ENCODE assay signal across 18 cellular contexts in genomic region chr7:134188311-134188710, GRCh38.
A peak's percentile ranks its signal among the peaks of the same experiment; 100 is the strongest.
DNase-seq lines count a peak whose midpoint lies in the region; ATAC-seq, FAIRE-seq and TF ChIP-seq lines count a peak whose summit lies in the region.
"Had no signal": no experiment of that assay in that cellular context is flagged by ENCODE, and none has a peak within 500 bp of the region (broad histone marks: within the 10 kb centered on the region; RNA-seq: fewer than 3 reads in every experiment).

No MANE protein-coding gene starts in this region.

- H2BK5ac ChIP-seq in H1 (ENCODE audit: low read depth, low read length): no peak overlapping the region

- H3K23me2 ChIP-seq in H1 (ENCODE audit: low read depth, low read length): no peaks in the 10 kb centered on the region

- CTCF ChIA-PET in RWPE1 (lab: Yijun Ruan, JAX) (interaction anchor here (0.6 kb wide), 1 partner anchor 119 kb away, joined by 3 read pairs; no protein-coding TSS in a partner anchor), H1 (lab: Charles Lee; ENCODE audit: partially characterized antibody) (interaction anchor here (0.5 kb wide), 1 partner anchor 140 kb away, joined by 3 read pairs; no protein-coding TSS in a partner anchor)

- no peak for TF ChIP-seq EP300 in H1 (IDR thresholded peaks at IDR 0.05; ENCODE audit: borderline replicate concordance in 1 of 2, low read depth in 2 of 2, low read length in 2 of 2)

- H2AK5ac ChIP-seq in H1 (ENCODE audit: low read depth, low read length): no peak overlapping the region

- no peak for TF ChIP-seq CTCF in RWPE1 (conservative IDR thresholded peaks at IDR 0.05; ENCODE audit: low read depth)
- no peak for TF ChIP-seq CTCF in H1 (IDR thresholded peaks at IDR 0.05; ENCODE audit: control extremely low read depth in 1 of 3, insufficient read depth in 1 of 3, low read depth in 1 of 3, low read length in 3 of 3)

- no peaks in the 10 kb centered on the region for H3K79me2 ChIP-seq in H1 (ENCODE audit: control insufficient read depth in 1 of 2, insufficient read depth in 2 of 2, low read length in 2 of 2)

- no peak overlapping the region for H4K8ac ChIP-seq in H1 (ENCODE audit: extremely low read depth, insufficient read depth, low read length)

- no peak overlapping the region for H3K18ac ChIP-seq in H1 (ENCODE audit: extremely low read depth, low read length)

- no peak overlapping the region for H2BK12ac ChIP-seq in H1 (ENCODE audit: low read depth, low read length)

- no peak overlapping the region for H3K4me2 ChIP-seq in H1 (ENCODE audit: insufficient read depth in 1 of 2, low read depth in 2 of 2, low read length in 2 of 2)

- DNase-seq in HT1080 (ENCODE audit: low read depth) (peak; percentile 33), RWPE1 (ENCODE audit: low spot score) (peak; percentile 10), H1 (ENCODE audit: low read depth in 1 of 2, low spot score in 2 of 2) (no peak), kidney tubule cell (ENCODE audit: low spot score) (peak; percentile 30), activated gamma-delta T cell (lab: John Stamatoyannopoulos, UW) (no peak), C1 segment of cervical spinal cord (lab: John Stamatoyannopoulos, UW) (no peak)
- DNase-seq: BE2C; CD8-positive, alpha-beta T cell; COR-L47; DMS153; DMS79 treated with DMSO at 0.1 percent for 48 hours; EL; H7 had no signal

- H3K4ac ChIP-seq in H1 (replicated peaks; ENCODE audit: insufficient read length, low read depth, low read length): no peak overlapping the region

- no peak overlapping the region for H3K4me3 ChIP-seq in H1 (ENCODE audit: extremely low read depth in 1 of 4, insufficient read depth in 2 of 4, low read depth in 3 of 4, low read length in 4 of 4)

- no peak overlapping the region for H2AFZ ChIP-seq in H1 (ENCODE audit: low read length)

- TF ChIP-seq RAD21 in H1 (IDR thresholded peaks at IDR 0.05 in 1 of 2, conservative IDR thresholded peaks at IDR 0.05 in 1 of 2; ENCODE audit: low read depth in 2 of 2, low read length in 2 of 2): no peak

- H3K4me1 ChIP-seq in H1 (replicated peaks in 1 of 4; ENCODE audit: control insufficient read depth in 3 of 4, insufficient read depth in 4 of 4, low read length in 3 of 4): peaks cover 0 to 9% (median 4%) of the 10 kb centered on the region in 4 experiments; a peak in 3 of 7 replicates

- 86% methylated on average over 4 of the region's 4 CpGs; no CpG with 5 or more reads in 1 of the 2 experiments for WGBS in H1 (ENCODE audit: extremely low coverage in 1 of 2, insufficient coverage in 1 of 2, insufficient read length in 1 of 2, insufficient replicate concordance in 2 of 2, low coverage in 1 of 2, low lambda C conversion rate in 2 of 2, missing lambda C conversion rate in 1 of 2), 2 experiments

- H4K20me1 ChIP-seq in H1 (replicated peaks in 1 of 2; ENCODE audit: control insufficient read depth in 1 of 2, insufficient read depth in 2 of 2, low read length in 2 of 2): no peaks in the 10 kb centered on the region

- POLR2A ChIA-PET in RWPE1 (lab: Yijun Ruan, JAX; ENCODE audit: low non-redundant PET): no interaction called here
- POLR2A ChIA-PET in H1 (lab: Charles Lee; ENCODE audit: partially characterized antibody): no interaction called here

- no peak for ATAC-seq in GM19455 (IDR thresholded peaks at IDR 0.05; ENCODE audit: unreplicated experiment)
- ATAC-seq: CD8-positive, alpha-beta T cell had no signal

- TF ChIP-seq POLR2A in H1 (IDR thresholded peaks at IDR 0.05; ENCODE audit: control extremely low read depth in 1 of 2, low read depth in 2 of 2, low read length in 2 of 2): no peak

- H4K91ac ChIP-seq in H1 (replicated peaks; ENCODE audit: insufficient read length, low read length): no peak overlapping the region

- no peaks in the 10 kb centered on the region for H3K27me3 ChIP-seq in H1 (replicated peaks in 1 of 4; ENCODE audit: control insufficient read depth in 3 of 4, extremely low read depth in 1 of 4, insufficient read depth in 3 of 4, low read length in 3 of 4)
- H3K27me3 ChIP-seq: BE2C had no signal

- H3K79me1 ChIP-seq in H1 (ENCODE audit: low read depth, low read length): no peaks in the 10 kb centered on the region

- no peak overlapping the region for H3K56ac ChIP-seq in H1 (replicated peaks; ENCODE audit: insufficient read length, low read depth, low read length)

- H3K27ac ChIP-seq in RWPE1 (no peak overlapping the region), H1 (ENCODE audit: low read depth, low read length) (no peak overlapping the region)

- H2BK120ac ChIP-seq in H1 (replicated peaks; ENCODE audit: low read depth, low read length): no peak overlapping the region

- peak; percentile 28 for FAIRE-seq in H1 (lab: Jason Lieb, UNC)
- FAIRE-seq: A204.1, D721Med, G401.6, GM12891 had no signal

- H2BK15ac ChIP-seq in H1 (ENCODE audit: low read length): no peak overlapping the region

- H3K14ac ChIP-seq in H1 (ENCODE audit: insufficient read length): no peak overlapping the region

- no peak overlapping the region for H4K5ac ChIP-seq in H1 (ENCODE audit: insufficient read length, low read depth, low read length)

- H3K9me3 ChIP-seq in H1 (ENCODE audit: insufficient read depth in 2 of 2, low read depth in 1 of 2, low read length in 1 of 2): no peaks in the 10 kb centered on the region
- H3K9me3 ChIP-seq: BE2C had no signal

- no peak overlapping the region for H2BK20ac ChIP-seq in H1 (ENCODE audit: low read length)

- H3K9ac ChIP-seq in H1 (replicated peaks in 1 of 4; ENCODE audit: extremely low read depth in 1 of 4, low read depth in 3 of 4, low read length in 3 of 4): no peak overlapping the region

- no peaks in the 10 kb centered on the region for H3K36me3 ChIP-seq in H1 (ENCODE audit: control insufficient read depth in 2 of 4, insufficient read depth in 4 of 4, low read length in 3 of 4)
- H3K36me3 ChIP-seq: BE2C had no signal

- H3K23ac ChIP-seq in H1 (ENCODE audit: insufficient read length): no peak overlapping the region

TF ChIP-seq in H1, 55 proteins besides CTCF, POLR2A, EP300 and RAD21 (continues in another document):
- TF ChIP-seq CTBP2 (IDR thresholded peaks at IDR 0.05; ENCODE audit: borderline replicate concordance, insufficient read depth, insufficient read length, low read length) (no peak), HDAC2 (IDR thresholded peaks at IDR 0.05; ENCODE audit: borderline replicate concordance in 1 of 2, low read depth in 2 of 2, low read length in 2 of 2) (no peak), BRCA1 (IDR thresholded peaks at IDR 0.05; ENCODE audit: low read depth, low read length) (no peak), SIRT6 (IDR thresholded peaks at IDR 0.05; ENCODE audit: low read length) (no peak), BACH1 (IDR thresholded peaks at IDR 0.05; ENCODE audit: low read length) (no peak), CHD2 (IDR thresholded peaks at IDR 0.05; ENCODE audit: low read length) (no peak), TAF7 (optimal IDR thresholded peaks at IDR 0.05; ENCODE audit: borderline replicate concordance, low read depth, low read length) (no peak), POU5F1 (IDR thresholded peaks at IDR 0.05; ENCODE audit: low read depth, low read length) (no peak)

Comparison
In these comparisons a context has a peak if more than half of its experiments do, and no peak if none do; other contexts are left out.
1. DNase-seq: peak in HT1080 (single experiment), RWPE1 (single experiment) and kidney tubule cell (single experiment); none in H1 (0 of 2), activated gamma-delta T cell (single experiment) and C1 segment of cervical spinal cord (0 of 14).